Comparison of ENCODE assay signal across 9 cellular contexts in the genomic region with DNA sequence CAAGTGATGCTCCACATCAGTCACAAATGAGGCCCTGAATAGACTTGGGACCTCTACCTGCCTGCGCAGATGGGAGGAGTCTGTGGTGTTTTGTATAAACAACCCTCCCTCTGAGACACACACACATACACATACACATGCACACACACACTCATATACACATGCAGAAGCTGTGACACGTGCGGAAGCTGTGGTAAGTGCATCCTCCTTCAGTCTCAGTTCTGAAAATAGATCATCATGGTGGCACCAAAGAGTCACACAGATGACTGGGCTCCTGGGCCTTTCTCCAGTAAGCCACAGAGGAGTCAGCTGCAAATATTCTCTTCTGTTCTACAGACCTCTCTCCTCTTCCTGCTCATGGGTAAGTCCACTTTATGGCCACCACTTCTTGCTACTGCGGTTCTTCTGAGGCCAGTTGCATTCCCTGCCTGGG. TPM values are rescaled to one million over a fixed set of nuclear protein-coding genes. Genes with fewer than 3 reads are reported as not detected.
DNase-seq lines count a peak whose midpoint lies in the region; ATAC-seq and TF ChIP-seq lines count a peak whose summit lies in the region.
"Had no signal": no experiment of that assay in that cellular context is flagged by ENCODE, and none has a peak within 500 bp of the region (broad histone marks: within the 10 kb centered on the region; RNA-seq: fewer than 3 reads in every experiment).

A gene with protein sequence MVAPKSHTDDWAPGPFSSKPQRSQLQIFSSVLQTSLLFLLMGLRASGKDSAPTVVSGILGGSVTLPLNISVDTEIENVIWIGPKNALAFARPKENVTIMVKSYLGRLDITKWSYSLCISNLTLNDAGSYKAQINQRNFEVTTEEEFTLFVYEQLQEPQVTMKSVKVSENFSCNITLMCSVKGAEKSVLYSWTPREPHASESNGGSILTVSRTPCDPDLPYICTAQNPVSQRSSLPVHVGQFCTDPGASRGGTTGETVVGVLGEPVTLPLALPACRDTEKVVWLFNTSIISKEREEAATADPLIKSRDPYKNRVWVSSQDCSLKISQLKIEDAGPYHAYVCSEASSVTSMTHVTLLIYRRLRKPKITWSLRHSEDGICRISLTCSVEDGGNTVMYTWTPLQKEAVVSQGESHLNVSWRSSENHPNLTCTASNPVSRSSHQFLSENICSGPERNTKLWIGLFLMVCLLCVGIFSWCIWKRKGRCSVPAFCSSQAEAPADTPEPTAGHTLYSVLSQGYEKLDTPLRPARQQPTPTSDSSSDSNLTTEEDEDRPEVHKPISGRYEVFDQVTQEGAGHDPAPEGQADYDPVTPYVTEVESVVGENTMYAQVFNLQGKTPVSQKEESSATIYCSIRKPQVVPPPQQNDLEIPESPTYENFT (plus strand): TSS at position 224 of the 433 bp plus-strand sequence. CDS start 14 bp downstream, at position 238.

- H3K9me3 ChIP-seq in lung (ENCODE audit: control insufficient read depth in 2 of 2, insufficient read depth in 1 of 2, low read length in 1 of 2): peaks cover 0 to 2% of the 10 kb centered on the region in 2 donors
- H3K9me3 ChIP-seq in suprapubic skin: no peaks in the 10 kb centered on the region
- H3K9me3 ChIP-seq in neural progenitor cell (ENCODE audit: low read depth): no peaks in the 10 kb centered on the region

- no peaks in the 10 kb centered on the region for H3K36me3 Mint-ChIP-seq in neural progenitor cell

- H3K9me3 Mint-ChIP-seq in neural progenitor cell: no peaks in the 10 kb centered on the region

- no peak for TF ChIP-seq POLR2A in suprapubic skin (IDR thresholded peaks at IDR 0.05)

- H3K27ac Mint-ChIP-seq in neural progenitor cell: no peak within 1 kb of the TSS

- peaks cover 2% of the 10 kb centered on the region for H3K27me3 ChIP-seq in lung (ENCODE audit: control insufficient read depth, insufficient read depth)
- H3K27me3 ChIP-seq in suprapubic skin: no peaks in the 10 kb centered on the region
- H3K27me3 ChIP-seq in neural progenitor cell: no peaks in the 10 kb centered on the region

- DNase-seq in activated CD4-positive, alpha-beta T cell treated with anti-CD3 and anti-CD28 coated beads, Interleukin-2, amount 50 U/mL, for 1 hour: peak; percentile 71
- DNase-seq in lung (ENCODE audit: low spot score) (peak; percentile 24), suprapubic skin (ENCODE audit: low spot score in 2 of 2) (no peak), neural progenitor cell (ENCODE audit: low spot score) (no peak), DMS 273 (lab: John Stamatoyannopoulos, UW; ENCODE audit: unreplicated experiment) (no peak), amygdala (lab: John Stamatoyannopoulos, UW) (no peak)

- H3K4me3 ChIP-seq in lung: no peak within 1 kb of the TSS
- peak within 1 kb of the TSS; percentile 11 for H3K4me3 ChIP-seq in suprapubic skin
- H3K4me3 ChIP-seq in neural progenitor cell: no peak within 1 kb of the TSS

- H3K9ac ChIP-seq in neural progenitor cell: no peak within 1 kb of the TSS

- H3K27me3 Mint-ChIP-seq in neural progenitor cell (ENCODE audit: insufficient read depth, low read depth): peaks cover 4% of the 10 kb centered on the region

- no peak within 1 kb of the TSS for H3K4me3 Mint-ChIP-seq in neural progenitor cell

- ATAC-seq in GM19328 (IDR thresholded peaks at IDR 0.05; ENCODE audit: unreplicated experiment) (peak; percentile 75), HG03175 (IDR thresholded peaks at IDR 0.05; ENCODE audit: unreplicated experiment) (peak; percentile 82), lung (ENCODE audit: insufficient read depth, low FRiP score) (peak; percentile 62)

- no peak for TF ChIP-seq EP300 in suprapubic skin (IDR thresholded peaks at IDR 0.05)

- no peaks in the 10 kb centered on the region for H3K4me1 Mint-ChIP-seq in neural progenitor cell

- no peaks in the 10 kb centered on the region for H3K79me2 ChIP-seq in neural progenitor cell (ENCODE audit: low read depth)

- H2AFZ ChIP-seq in neural progenitor cell (replicated peaks): no peak within 1 kb of the TSS

- H3K4me2 ChIP-seq in neural progenitor cell: no peak within 1 kb of the TSS

- H4K20me1 ChIP-seq in neural progenitor cell (ENCODE audit: low read depth): no peaks in the 10 kb centered on the region

- TF ChIP-seq CTCF in lung (IDR thresholded peaks at IDR 0.05; ENCODE audit: control extremely low read depth, extremely low read depth): no peak
- TF ChIP-seq CTCF in suprapubic skin (IDR thresholded peaks at IDR 0.05): no peak
- no peak for TF ChIP-seq CTCF in neural progenitor cell (IDR thresholded peaks at IDR 0.05)

- WGBS in lung, 2 donors: 74 to 82% methylated on average over 4 of the region's 4 CpGs
- 90% methylated on average over 4 of the region's 4 CpGs for WGBS in suprapubic skin

- no peaks in the 10 kb centered on the region for H3F3A ChIP-seq in neural progenitor cell (ENCODE audit: low read depth)

- H3K4me1 ChIP-seq in lung (ENCODE audit: control insufficient read depth in 2 of 2, insufficient read depth in 2 of 2, low read length in 2 of 2) (no peaks in the 10 kb centered on the region), suprapubic skin (no peaks in the 10 kb centered on the region), neural progenitor cell (no peaks in the 10 kb centered on the region)

- H3K27ac ChIP-seq in lung (ENCODE audit: low read depth in 1 of 2, low read length in 1 of 2) (no peak within 1 kb of the TSS), suprapubic skin (no peak within 1 kb of the TSS), neural progenitor cell (no peak within 1 kb of the TSS)

- H3K36me3 ChIP-seq in lung (ENCODE audit: control insufficient read depth in 2 of 2, insufficient read depth in 2 of 2, low read length in 2 of 2) (no peaks in the 10 kb centered on the region), suprapubic skin (no peaks in the 10 kb centered on the region), neural progenitor cell (no peaks in the 10 kb centered on the region)

RNA-seq across cellular contexts. Expression of the gene that starts here (rescaled TPM):
- total RNA-seq in lung (1 to 10 TPM; 1.3 to 3.4 TPM), suprapubic skin (1 to 10 TPM in 2 of 4 donors, under 1 TPM in 1, not detected in 1; 0.34 to 3.5 (median 1.2) TPM), neural progenitor cell (ENCODE audit: low replicate concordance) (not detected in 2 replicates)
- polyA plus RNA-seq in lung: 1 to 10 TPM in 1 of 2 donors, under 1 TPM in 1; 0.94 to 1.5 TPM
- total RNA-seq: lung microvascular endothelial cell had no signal

Comparison
In these comparisons a context has a peak if more than half of its experiments do, and no peak if none do; other contexts are left out.
1. DNase-seq: peak in activated CD4-positive, alpha-beta T cell treated with anti-CD3 and anti-CD28 coated beads, Interleukin-2, amount 50 U/mL, for 1 hour (single experiment) and lung (single experiment); none in suprapubic skin (0 of 2), neural progenitor cell (single experiment), DMS 273 (single experiment) and amygdala (0 of 56).
2. Peak in every context shown above with its lines, with median percentiles within 50 percentile points of each other: ATAC-seq.